Comparison of ENCODE assay signal across 10 cellular contexts in the genomic region with DNA sequence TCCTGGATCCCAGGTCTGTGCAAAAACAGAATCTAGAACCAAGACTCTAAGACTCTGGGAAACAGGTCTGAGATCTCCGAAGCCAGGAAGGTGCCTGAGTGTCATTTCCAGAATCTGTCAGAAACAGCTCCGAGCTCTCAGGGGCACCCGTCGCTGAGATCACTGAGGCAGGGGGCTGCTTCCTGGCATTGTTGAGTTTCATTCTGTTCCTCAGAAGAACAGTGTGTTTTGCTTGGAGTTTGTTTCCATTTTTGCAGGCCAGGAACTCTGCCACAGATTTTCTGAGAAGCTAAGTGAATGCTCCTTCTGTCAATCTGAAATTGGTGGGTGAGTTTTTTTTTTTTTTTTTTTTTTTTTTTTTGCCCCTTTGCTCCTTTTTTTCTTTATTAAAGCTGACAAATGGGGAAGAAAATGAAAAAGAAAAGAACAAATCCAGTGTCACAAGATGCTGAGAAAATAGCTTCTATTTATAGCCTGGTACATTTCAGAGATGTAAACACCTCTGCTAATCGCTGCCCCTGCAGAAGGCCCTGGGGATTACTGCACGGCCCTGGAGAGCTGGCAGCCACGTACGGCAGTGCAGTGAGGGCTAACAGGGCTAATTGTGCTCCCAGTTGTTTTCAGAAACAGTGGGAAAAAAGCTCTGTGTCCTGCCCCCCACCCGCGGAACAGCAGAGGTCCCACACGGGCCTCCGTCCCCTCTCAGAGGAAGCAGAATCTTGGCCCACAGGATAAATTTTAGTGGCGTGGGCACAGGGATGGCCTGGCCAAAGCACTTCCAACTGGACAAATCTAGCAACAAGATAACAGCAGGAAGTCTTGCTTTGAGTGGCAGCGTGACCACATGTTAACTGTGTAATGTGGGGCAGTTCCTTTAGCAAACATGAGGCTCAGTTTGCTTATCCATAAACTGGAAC.
DNase-seq lines count a peak whose midpoint lies in the region; ATAC-seq, FAIRE-seq and TF ChIP-seq lines count a peak whose summit lies in the region.
"Had no signal": no experiment of that assay in that cellular context is flagged by ENCODE, and none has a peak within 500 bp of the region (broad histone marks: within the 10 kb centered on the region; RNA-seq: fewer than 3 reads in every experiment).

No MANE protein-coding gene starts in this region.

- H3K36me3 ChIP-seq in astrocyte (ENCODE audit: insufficient read depth, low read length) (no peaks in the 10 kb centered on the region), hepatocyte (replicated peaks; ENCODE audit: insufficient read depth, low read depth) (no peaks in the 10 kb centered on the region), transverse colon (no peaks in the 10 kb centered on the region)

- 56% methylated on average over 14 of the region's 14 CpGs for WGBS in hepatocyte (ENCODE audit: low lambda C conversion rate, missing lambda C conversion rate)
- 0 to 44% methylated on average over 1 to 14 of the region's 14 CpGs for WGBS in transverse colon (ENCODE audit: low coverage in 1 of 2), 2 donors

- DNase-seq in NCI-H2029 (lab: John Stamatoyannopoulos, UW) (peak; percentile 30), NCI-H2029 treated with DMSO at 0.1 percent for 48 hours (lab: John Stamatoyannopoulos, UW) (no peak), astrocyte (ENCODE audit: low read depth) (no peak), hepatocyte (ENCODE audit: low spot score) (peak; percentile 65), transverse colon (peak; percentile 10), NCI-H446 (lab: John Stamatoyannopoulos, UW) (no peak), GM03348 (ENCODE audit: low spot score) (no peak)
- DNase-seq: effector memory CD4-positive, alpha-beta T cell; MM.1S had no signal

- H3K27me3 ChIP-seq in astrocyte (ENCODE audit: insufficient read depth, low read length) (no peaks in the 10 kb centered on the region), hepatocyte (no peaks in the 10 kb centered on the region), transverse colon (no peaks in the 10 kb centered on the region)

- no peaks in the 10 kb centered on the region for H4K20me1 ChIP-seq in astrocyte (ENCODE audit: insufficient read depth, low read length)
- no peaks in the 10 kb centered on the region for H4K20me1 ChIP-seq in hepatocyte (ENCODE audit: insufficient read depth, poor library complexity, severe bottlenecking)

- TF ChIP-seq CTCF in astrocyte (IDR thresholded peaks at IDR 0.05; ENCODE audit: insufficient read depth, low read depth, low read length) (no peak), hepatocyte (IDR thresholded peaks at IDR 0.05; ENCODE audit: poor library complexity) (no peak), transverse colon (IDR thresholded peaks at IDR 0.05) (no peak)

- peaks cover 8% of the 10 kb centered on the region for H3K9me3 Mint-ChIP-seq in astrocyte (ENCODE audit: unreplicated experiment)

- no peak for TF ChIP-seq EP300 in transverse colon (IDR thresholded peaks at IDR 0.05; ENCODE audit: low read depth)

- H3K27ac ChIP-seq in astrocyte (ENCODE audit: low read depth, low read length): no peak overlapping the region
- peak overlapping the region; percentile 93 for H3K27ac ChIP-seq in hepatocyte
- H3K27ac ChIP-seq in transverse colon: peak overlapping the region; percentile 47 to 74 (median 57)

- H3K9me2 ChIP-seq in hepatocyte (replicated peaks; ENCODE audit: insufficient read depth): no peaks in the 10 kb centered on the region

- FAIRE-seq in astrocyte (lab: Jason Lieb, UNC): no peak

- no peak for ATAC-seq in HG03378 (IDR thresholded peaks at IDR 0.05; ENCODE audit: unreplicated experiment)

- peaks cover 5% of the 10 kb centered on the region for H3K4me1 ChIP-seq in astrocyte (ENCODE audit: insufficient read depth, low read length)
- H3K4me1 ChIP-seq in hepatocyte (ENCODE audit: insufficient read depth): peaks cover 14% of the 10 kb centered on the region
- peaks cover 0 to 6% (median 2%) of the 10 kb centered on the region in 4 donors for H3K4me1 ChIP-seq in transverse colon

- no peak overlapping the region for H3K27ac Mint-ChIP-seq in astrocyte (ENCODE audit: unreplicated experiment)

- peaks cover 4% of the 10 kb centered on the region for H3K4me1 Mint-ChIP-seq in astrocyte (ENCODE audit: low read depth, unreplicated experiment)

- no peak for TF ChIP-seq POLR2A in transverse colon (IDR thresholded peaks at IDR 0.05)

- H3K4me2 ChIP-seq in astrocyte (ENCODE audit: low read length) (peak overlapping the region; percentile 5), hepatocyte (peak overlapping the region; percentile 40)

- H3K4me3 Mint-ChIP-seq in astrocyte (ENCODE audit: unreplicated experiment): no peak overlapping the region

- in situ Hi-C loops in transverse colon (cut with MboI; ENCODE audit: low pct_ligation_motif_present in 1 of 4, low pct_unique_long_range_greater_than_20kb in 1 of 4, low sequenced_read_pairs in 3 of 4): no loop called here

- H3K79me2 ChIP-seq in astrocyte (ENCODE audit: insufficient read depth, low read length): no peaks in the 10 kb centered on the region
- H3K79me2 ChIP-seq in hepatocyte: no peaks in the 10 kb centered on the region

- H3K27me3 Mint-ChIP-seq in astrocyte (ENCODE audit: low read depth, unreplicated experiment): no peaks in the 10 kb centered on the region

- H3K9ac ChIP-seq in astrocyte (ENCODE audit: low read length): no peak overlapping the region

- intact Hi-C loops in transverse colon (cut with DNase I; ENCODE audit: low total_unique reads): no loop called here

- H3K36me3 Mint-ChIP-seq in astrocyte (ENCODE audit: low read depth, unreplicated experiment): peaks cover 2% of the 10 kb centered on the region

- no peak overlapping the region for H3K4me3 ChIP-seq in astrocyte (ENCODE audit: insufficient read depth, low read depth, low read length)
- H3K4me3 ChIP-seq in hepatocyte: no peak overlapping the region
- no peak overlapping the region for H3K4me3 ChIP-seq in transverse colon

- H2AFZ ChIP-seq in astrocyte (ENCODE audit: low read depth, low read length) (peak overlapping the region; percentile 38), hepatocyte (peak overlapping the region; percentile 61)

- H3K9me3 ChIP-seq in astrocyte (ENCODE audit: insufficient read depth, low read depth, low read length) (no peaks in the 10 kb centered on the region), hepatocyte (ENCODE audit: low read depth) (no peaks in the 10 kb centered on the region), transverse colon (no peaks in the 10 kb centered on the region)

Comparison
In these comparisons a context has a peak if more than half of its experiments do, and no peak if none do; other contexts are left out.
1. DNase-seq: peak in NCI-H2029 (single experiment), hepatocyte (single experiment) and transverse colon (single experiment); none in NCI-H2029 treated with DMSO at 0.1 percent for 48 hours (single experiment), astrocyte (single experiment), NCI-H446 (0 of 2) and GM03348 (single experiment).